In the genomic region with DNA sequence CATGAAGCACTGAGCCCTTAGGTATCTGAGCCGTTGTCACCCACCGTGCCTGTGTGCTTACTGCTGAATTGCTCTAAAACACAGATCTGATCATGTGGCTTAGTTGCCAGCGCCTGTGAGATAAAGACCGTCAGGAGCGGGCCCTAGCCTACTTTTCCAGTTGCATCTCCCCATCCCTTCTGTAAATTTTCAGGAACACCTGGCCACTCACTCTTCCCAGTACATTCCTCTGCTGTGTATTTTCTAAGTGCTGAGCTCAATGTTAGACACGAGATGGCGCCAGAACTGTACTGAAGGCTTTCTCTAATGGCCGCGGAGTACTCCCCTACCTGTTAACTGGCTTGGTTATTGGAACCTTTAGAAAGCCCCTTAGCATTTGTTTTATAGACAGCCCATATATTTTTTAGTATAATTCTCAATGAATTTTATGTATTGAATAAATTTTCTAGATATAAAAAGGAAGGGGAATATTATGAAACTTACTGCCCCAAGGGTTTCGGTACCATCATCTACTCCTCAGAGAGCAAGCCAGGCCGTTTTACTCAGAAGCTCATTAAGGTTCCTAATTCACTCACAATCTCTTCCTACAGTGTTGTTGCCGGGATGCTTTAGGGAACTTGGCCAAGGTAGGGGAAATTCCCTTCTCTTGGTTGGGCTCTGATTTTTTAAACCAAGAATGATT, we compare ENCODE assay signal across 8 cellular contexts. TPM values are rescaled to one million over a fixed set of nuclear protein-coding genes. Genes with fewer than 3 reads are reported as not detected.
A peak's percentile ranks its signal among the peaks of the same experiment; 100 is the strongest.
DNase-seq lines count a peak whose midpoint lies in the region; ATAC-seq and TF ChIP-seq lines count a peak whose summit lies in the region.

No MANE protein-coding gene starts in this region.

- peaks cover 9% of the 10 kb centered on the region for H3K4me1 Mint-ChIP-seq in osteocyte (ENCODE audit: unreplicated experiment)

- no peak overlapping the region for H3K27ac Mint-ChIP-seq in osteocyte (ENCODE audit: unreplicated experiment)

- no peaks in the 10 kb centered on the region for H3K36me3 Mint-ChIP-seq in osteocyte (ENCODE audit: unreplicated experiment)

- H3K27me3 Mint-ChIP-seq in osteocyte (ENCODE audit: unreplicated experiment) = peaks cover 9% of the 10 kb centered on the region

- DNase-seq in EL (peak; percentile 68), NOMO-1 treated with dmso at 0.1 percent for 144 hours (lab: John Stamatoyannopoulos, UW; ENCODE audit: unreplicated experiment) (peak; percentile 40), germinal center (ENCODE audit: low spot score) (peak; percentile 53), osteocyte (ENCODE audit: extremely low spot score, unreplicated experiment) (peak; percentile 77)
- DNase-seq in activated effector memory CD4-positive, alpha-beta T cell treated with Interleukin-2 at 50 U/mL for 16 hours = peak; percentile 31
- DNase-seq in NK-92 treated with Interleukin-12 subunit alpha and Interleukin-12 subunit beta, amount 100 ng/mL, for 24 hours (lab: John Stamatoyannopoulos, UW) = no peak

- H3K9me3 Mint-ChIP-seq in osteocyte (ENCODE audit: unreplicated experiment) = peaks cover 12% of the 10 kb centered on the region

- TF ChIP-seq CTCF in osteocyte (IDR thresholded peaks at IDR 0.05) = peak; percentile 79

- ATAC-seq in HG03460 (IDR thresholded peaks at IDR 0.05; ENCODE audit: unreplicated experiment) = peak; percentile 35
- ATAC-seq in GM21737 (IDR thresholded peaks at IDR 0.05; ENCODE audit: unreplicated experiment) = no peak

- H3K4me3 Mint-ChIP-seq in osteocyte (ENCODE audit: unreplicated experiment) = peak overlapping the region; percentile 90

RNA-seq across cellular contexts. Expression of gene WNT7A, which starts 16.7 kb away (rescaled TPM):
- total RNA-seq in osteocyte = not detected in 2 replicates
